ENCODE assay signal across 1 cellular context in the genomic region with DNA sequence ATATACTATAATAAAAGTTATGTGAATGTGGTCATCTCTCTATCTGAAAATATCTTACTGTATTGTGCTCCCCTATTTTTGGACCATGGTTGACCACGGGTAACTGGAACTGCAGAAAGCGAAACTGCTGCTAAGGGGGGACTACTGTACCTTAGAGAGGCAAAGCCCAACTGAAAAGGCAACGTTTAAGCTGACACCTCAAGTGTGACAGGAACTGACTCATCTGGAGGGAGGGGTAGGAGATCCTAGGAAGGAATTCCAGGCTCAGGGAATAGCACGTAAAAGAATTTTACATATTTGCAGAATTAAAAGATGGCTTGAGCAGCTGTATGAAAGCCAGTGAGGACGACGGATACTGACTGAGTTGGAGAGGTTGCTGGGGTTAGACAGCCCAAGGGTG.
TF ChIP-seq lines count a peak whose summit lies in the region.

No MANE protein-coding gene starts in this region.

TF ChIP-seq in HepG2, 621 proteins besides CTCF, POLR2A, EP300 and RAD21 (continues in another document):
- no peak for TF ChIP-seq ZNF292 (CRISPR knock-in tag; IDR thresholded peaks at IDR 0.05; ENCODE audit: borderline replicate concordance, low read depth)
- TF ChIP-seq ELF1 (CRISPR knock-in tag; IDR thresholded peaks at IDR 0.05) = no peak
- no peak for TF ChIP-seq ZFP82 (CRISPR knock-in tag; IDR thresholded peaks at IDR 0.05; ENCODE audit: borderline replicate concordance)
- no peak for TF ChIP-seq ZIK1 (CRISPR knock-in tag; IDR thresholded peaks at IDR 0.05; ENCODE audit: borderline replicate concordance, low read depth)
- no peak for TF ChIP-seq MED8 (CRISPR knock-in tag; IDR thresholded peaks at IDR 0.05; ENCODE audit: insufficient replicate concordance)
- no peak for TF ChIP-seq IRF2 (CRISPR knock-in tag; IDR thresholded peaks at IDR 0.05)
- no peak for TF ChIP-seq MTA1 (CRISPR knock-in tag; IDR thresholded peaks at IDR 0.05; ENCODE audit: borderline replicate concordance)
- no peak for TF ChIP-seq NFKBIZ (CRISPR knock-in tag; IDR thresholded peaks at IDR 0.05)
- no peak for TF ChIP-seq PLRG1 (conservative IDR thresholded peaks at IDR 0.05)
- TF ChIP-seq RFX5 (IDR thresholded peaks at IDR 0.05; ENCODE audit: low read depth, low read length) = no peak
- no peak for TF ChIP-seq XRCC5 (optimal IDR thresholded peaks at IDR 0.05; ENCODE audit: low read length)
- TF ChIP-seq ZBTB42 (CRISPR knock-in tag; IDR thresholded peaks at IDR 0.05) = no peak
- TF ChIP-seq KDM2A (CRISPR knock-in tag; IDR thresholded peaks at IDR 0.05; ENCODE audit: borderline replicate concordance, low read depth) = no peak
- TF ChIP-seq, protein P1, sequence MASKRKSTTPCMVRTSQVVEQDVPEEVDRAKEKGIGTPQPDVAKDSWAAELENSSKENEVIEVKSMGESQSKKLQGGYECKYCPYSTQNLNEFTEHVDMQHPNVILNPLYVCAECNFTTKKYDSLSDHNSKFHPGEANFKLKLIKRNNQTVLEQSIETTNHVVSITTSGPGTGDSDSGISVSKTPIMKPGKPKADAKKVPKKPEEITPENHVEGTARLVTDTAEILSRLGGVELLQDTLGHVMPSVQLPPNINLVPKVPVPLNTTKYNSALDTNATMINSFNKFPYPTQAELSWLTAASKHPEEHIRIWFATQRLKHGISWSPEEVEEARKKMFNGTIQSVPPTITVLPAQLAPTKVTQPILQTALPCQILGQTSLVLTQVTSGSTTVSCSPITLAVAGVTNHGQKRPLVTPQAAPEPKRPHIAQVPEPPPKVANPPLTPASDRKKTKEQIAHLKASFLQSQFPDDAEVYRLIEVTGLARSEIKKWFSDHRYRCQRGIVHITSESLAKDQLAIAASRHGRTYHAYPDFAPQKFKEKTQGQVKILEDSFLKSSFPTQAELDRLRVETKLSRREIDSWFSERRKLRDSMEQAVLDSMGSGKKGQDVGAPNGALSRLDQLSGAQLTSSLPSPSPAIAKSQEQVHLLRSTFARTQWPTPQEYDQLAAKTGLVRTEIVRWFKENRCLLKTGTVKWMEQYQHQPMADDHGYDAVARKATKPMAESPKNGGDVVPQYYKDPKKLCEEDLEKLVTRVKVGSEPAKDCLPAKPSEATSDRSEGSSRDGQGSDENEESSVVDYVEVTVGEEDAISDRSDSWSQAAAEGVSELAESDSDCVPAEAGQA (IDR thresholded peaks at IDR 0.05; ENCODE audit: low read depth) = no peak
- TF ChIP-seq, protein P1 (CRISPR knock-in tag; IDR thresholded peaks at IDR 0.05; ENCODE audit: borderline replicate concordance) = 0 out of 2 replicates have a peak, but pooled peaks have one; percentile 0
- no peak for TF ChIP-seq MTF1 (CRISPR knock-in tag; IDR thresholded peaks at IDR 0.05)
- TF ChIP-seq ZFP36L2 (CRISPR knock-in tag; IDR thresholded peaks at IDR 0.05) = no peak
- TF ChIP-seq ZNF577 (CRISPR knock-in tag; IDR thresholded peaks at IDR 0.05; ENCODE audit: borderline replicate concordance, low read depth) = no peak
- peak; percentile 43; the same call in 1 of the 2 replicates for TF ChIP-seq RARA (CRISPR knock-in tag; IDR thresholded peaks at IDR 0.05)
- TF ChIP-seq ZNF12 (CRISPR knock-in tag; IDR thresholded peaks at IDR 0.05) = no peak
- TF ChIP-seq HDAC6 (IDR thresholded peaks at IDR 0.05; ENCODE audit: low read depth, low read length) = no peak
- no peak for TF ChIP-seq STAG1 (CRISPR knock-in tag; IDR thresholded peaks at IDR 0.05)
- TF ChIP-seq NFATC3 (CRISPR knock-in tag; IDR thresholded peaks at IDR 0.05) = no peak
- TF ChIP-seq, protein P2, sequence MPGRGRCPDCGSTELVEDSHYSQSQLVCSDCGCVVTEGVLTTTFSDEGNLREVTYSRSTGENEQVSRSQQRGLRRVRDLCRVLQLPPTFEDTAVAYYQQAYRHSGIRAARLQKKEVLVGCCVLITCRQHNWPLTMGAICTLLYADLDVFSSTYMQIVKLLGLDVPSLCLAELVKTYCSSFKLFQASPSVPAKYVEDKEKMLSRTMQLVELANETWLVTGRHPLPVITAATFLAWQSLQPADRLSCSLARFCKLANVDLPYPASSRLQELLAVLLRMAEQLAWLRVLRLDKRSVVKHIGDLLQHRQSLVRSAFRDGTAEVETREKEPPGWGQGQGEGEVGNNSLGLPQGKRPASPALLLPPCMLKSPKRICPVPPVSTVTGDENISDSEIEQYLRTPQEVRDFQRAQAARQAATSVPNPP (CRISPR knock-in tag; IDR thresholded peaks at IDR 0.05) = no peak
- TF ChIP-seq ZNF589 (CRISPR knock-in tag; conservative IDR thresholded peaks at IDR 0.05) = no peak
- TF ChIP-seq SAFB2 (CRISPR knock-in tag; IDR thresholded peaks at IDR 0.05; ENCODE audit: borderline replicate concordance, low read depth) = no peak
- no peak for TF ChIP-seq ZNF670 (CRISPR knock-in tag; IDR thresholded peaks at IDR 0.05; ENCODE audit: borderline replicate concordance)
- no peak for TF ChIP-seq YEATS4 (CRISPR knock-in tag; IDR thresholded peaks at IDR 0.05; ENCODE audit: borderline replicate concordance)
- TF ChIP-seq ZBTB20 (CRISPR knock-in tag; IDR thresholded peaks at IDR 0.05; ENCODE audit: borderline replicate concordance, low read depth) = no peak
- TF ChIP-seq, protein P3, sequence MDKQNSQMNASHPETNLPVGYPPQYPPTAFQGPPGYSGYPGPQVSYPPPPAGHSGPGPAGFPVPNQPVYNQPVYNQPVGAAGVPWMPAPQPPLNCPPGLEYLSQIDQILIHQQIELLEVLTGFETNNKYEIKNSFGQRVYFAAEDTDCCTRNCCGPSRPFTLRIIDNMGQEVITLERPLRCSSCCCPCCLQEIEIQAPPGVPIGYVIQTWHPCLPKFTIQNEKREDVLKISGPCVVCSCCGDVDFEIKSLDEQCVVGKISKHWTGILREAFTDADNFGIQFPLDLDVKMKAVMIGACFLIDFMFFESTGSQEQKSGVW (CRISPR knock-in tag; IDR thresholded peaks at IDR 0.05; ENCODE audit: borderline replicate concordance) = no peak
- TF ChIP-seq, protein P4, sequence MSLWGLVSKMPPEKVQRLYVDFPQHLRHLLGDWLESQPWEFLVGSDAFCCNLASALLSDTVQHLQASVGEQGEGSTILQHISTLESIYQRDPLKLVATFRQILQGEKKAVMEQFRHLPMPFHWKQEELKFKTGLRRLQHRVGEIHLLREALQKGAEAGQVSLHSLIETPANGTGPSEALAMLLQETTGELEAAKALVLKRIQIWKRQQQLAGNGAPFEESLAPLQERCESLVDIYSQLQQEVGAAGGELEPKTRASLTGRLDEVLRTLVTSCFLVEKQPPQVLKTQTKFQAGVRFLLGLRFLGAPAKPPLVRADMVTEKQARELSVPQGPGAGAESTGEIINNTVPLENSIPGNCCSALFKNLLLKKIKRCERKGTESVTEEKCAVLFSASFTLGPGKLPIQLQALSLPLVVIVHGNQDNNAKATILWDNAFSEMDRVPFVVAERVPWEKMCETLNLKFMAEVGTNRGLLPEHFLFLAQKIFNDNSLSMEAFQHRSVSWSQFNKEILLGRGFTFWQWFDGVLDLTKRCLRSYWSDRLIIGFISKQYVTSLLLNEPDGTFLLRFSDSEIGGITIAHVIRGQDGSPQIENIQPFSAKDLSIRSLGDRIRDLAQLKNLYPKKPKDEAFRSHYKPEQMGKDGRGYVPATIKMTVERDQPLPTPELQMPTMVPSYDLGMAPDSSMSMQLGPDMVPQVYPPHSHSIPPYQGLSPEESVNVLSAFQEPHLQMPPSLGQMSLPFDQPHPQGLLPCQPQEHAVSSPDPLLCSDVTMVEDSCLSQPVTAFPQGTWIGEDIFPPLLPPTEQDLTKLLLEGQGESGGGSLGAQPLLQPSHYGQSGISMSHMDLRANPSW (CRISPR knock-in tag; IDR thresholded peaks at IDR 0.05; ENCODE audit: borderline replicate concordance) = no peak
- TF ChIP-seq, protein P5, sequence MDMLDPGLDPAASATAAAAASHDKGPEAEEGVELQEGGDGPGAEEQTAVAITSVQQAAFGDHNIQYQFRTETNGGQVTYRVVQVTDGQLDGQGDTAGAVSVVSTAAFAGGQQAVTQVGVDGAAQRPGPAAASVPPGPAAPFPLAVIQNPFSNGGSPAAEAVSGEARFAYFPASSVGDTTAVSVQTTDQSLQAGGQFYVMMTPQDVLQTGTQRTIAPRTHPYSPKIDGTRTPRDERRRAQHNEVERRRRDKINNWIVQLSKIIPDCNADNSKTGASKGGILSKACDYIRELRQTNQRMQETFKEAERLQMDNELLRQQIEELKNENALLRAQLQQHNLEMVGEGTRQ (IDR thresholded peaks at IDR 0.05; ENCODE audit: low read depth, low read length) = no peak
- TF ChIP-seq, protein P5 (CRISPR knock-in tag; IDR thresholded peaks at IDR 0.05; ENCODE audit: borderline replicate concordance) = no peak
- TF ChIP-seq ZNF329 (CRISPR knock-in tag; IDR thresholded peaks at IDR 0.05; ENCODE audit: low read depth) = no peak
- no peak for TF ChIP-seq SMAD9 (CRISPR knock-in tag; IDR thresholded peaks at IDR 0.05)
- TF ChIP-seq ZFP90 (CRISPR knock-in tag; IDR thresholded peaks at IDR 0.05; ENCODE audit: borderline replicate concordance) = no peak
- TF ChIP-seq THAP11 (CRISPR knock-in tag; IDR thresholded peaks at IDR 0.05) = no peak
- TF ChIP-seq HES4 (CRISPR knock-in tag; IDR thresholded peaks at IDR 0.05; ENCODE audit: borderline replicate concordance) = no peak
- TF ChIP-seq ZNF777 (CRISPR knock-in tag; IDR thresholded peaks at IDR 0.05) = no peak
- TF ChIP-seq NFE2 (CRISPR knock-in tag; IDR thresholded peaks at IDR 0.05) = no peak
- TF ChIP-seq NCOA1 (CRISPR knock-in tag; IDR thresholded peaks at IDR 0.05) = no peak
- TF ChIP-seq ZNF451 (CRISPR knock-in tag; IDR thresholded peaks at IDR 0.05) = no peak
- peak; percentile 56; the same call in 1 of the 2 replicates for TF ChIP-seq FOSL1 (CRISPR knock-in tag; IDR thresholded peaks at IDR 0.05; ENCODE audit: borderline replicate concordance)
- no peak for TF ChIP-seq PHF21A (CRISPR knock-in tag; IDR thresholded peaks at IDR 0.05)
- TF ChIP-seq GATAD2A (CRISPR knock-in tag; IDR thresholded peaks at IDR 0.05) = 0 out of 2 replicates have a peak, but pooled peaks have one; percentile 17
- no peak for TF ChIP-seq ZNF891 (CRISPR knock-in tag; IDR thresholded peaks at IDR 0.05)
- no peak for TF ChIP-seq SOX13 (IDR thresholded peaks at IDR 0.05)
- TF ChIP-seq SOX13 (CRISPR knock-in tag; conservative IDR thresholded peaks at IDR 0.05 in 1 of 2, IDR thresholded peaks at IDR 0.05 in 1 of 2) = 0 out of 4 replicates have a peak, but pooled peaks of 1 of the 2 experiments have one; percentile 23
- TF ChIP-seq ETV5 (CRISPR knock-in tag; IDR thresholded peaks at IDR 0.05; ENCODE audit: borderline replicate concordance) = peak; percentile 91; the same call in 1 of the 2 replicates
- TF ChIP-seq ZNF232 (CRISPR knock-in tag; IDR thresholded peaks at IDR 0.05; ENCODE audit: borderline replicate concordance) = no peak
- no peak for TF ChIP-seq TOPORS (CRISPR knock-in tag; IDR thresholded peaks at IDR 0.05)
- no peak for TF ChIP-seq ZNF607 (CRISPR knock-in tag; IDR thresholded peaks at IDR 0.05; ENCODE audit: borderline replicate concordance)
- TF ChIP-seq ZNF205 (CRISPR knock-in tag; IDR thresholded peaks at IDR 0.05) = no peak
- TF ChIP-seq, protein P6, sequence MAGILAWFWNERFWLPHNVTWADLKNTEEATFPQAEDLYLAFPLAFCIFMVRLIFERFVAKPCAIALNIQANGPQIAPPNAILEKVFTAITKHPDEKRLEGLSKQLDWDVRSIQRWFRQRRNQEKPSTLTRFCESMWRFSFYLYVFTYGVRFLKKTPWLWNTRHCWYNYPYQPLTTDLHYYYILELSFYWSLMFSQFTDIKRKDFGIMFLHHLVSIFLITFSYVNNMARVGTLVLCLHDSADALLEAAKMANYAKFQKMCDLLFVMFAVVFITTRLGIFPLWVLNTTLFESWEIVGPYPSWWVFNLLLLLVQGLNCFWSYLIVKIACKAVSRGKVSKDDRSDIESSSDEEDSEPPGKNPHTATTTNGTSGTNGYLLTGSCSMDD (CRISPR knock-in tag; IDR thresholded peaks at IDR 0.05) = no peak
- TF ChIP-seq KLF6 (CRISPR knock-in tag; IDR thresholded peaks at IDR 0.05) = no peak
- no peak for TF ChIP-seq RBM22 (optimal IDR thresholded peaks at IDR 0.05; ENCODE audit: low read length)
- TF ChIP-seq ZNF766 (CRISPR knock-in tag; IDR thresholded peaks at IDR 0.05; ENCODE audit: borderline replicate concordance) = no peak
- TF ChIP-seq SUZ12 (IDR thresholded peaks at IDR 0.05; ENCODE audit: low read depth, low read length) = no peak
